17 cellular contexts compared by ENCODE assay signal in the genomic region with DNA sequence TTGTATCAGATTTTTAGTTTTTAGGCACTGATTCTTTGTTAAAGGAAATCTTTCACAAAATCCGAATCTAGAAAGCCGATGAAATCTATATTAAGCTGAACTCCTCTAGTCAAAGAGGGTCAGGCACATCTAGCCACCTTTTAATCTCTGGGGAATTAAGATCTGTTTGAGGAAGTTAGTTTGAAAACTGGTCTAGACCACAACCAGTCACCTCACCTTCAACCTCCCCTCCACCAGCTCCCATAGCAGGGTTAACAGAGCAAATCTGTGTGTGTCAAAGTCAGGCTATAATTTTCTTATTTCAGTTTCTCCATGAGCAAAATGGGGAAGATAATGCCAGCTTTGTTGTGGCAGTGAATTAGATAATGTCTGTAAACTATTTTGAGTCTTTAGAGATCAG.
DNase-seq lines count a peak whose midpoint lies in the region; ATAC-seq lines count a peak whose summit lies in the region.
"Had no signal": no experiment of that assay in that cellular context is flagged by ENCODE, and none has a peak within 500 bp of the region (broad histone marks: within the 10 kb centered on the region; RNA-seq: fewer than 3 reads in every experiment).

No MANE protein-coding gene starts in this region.

- DNase-seq in NCI-H1436 treated with DMSO at 0.1 percent for 48 hours (lab: John Stamatoyannopoulos, UW) (no peak), SKM-1 (lab: John Stamatoyannopoulos, UW; ENCODE audit: unreplicated experiment) (no peak), AG08396 (ENCODE audit: low spot score) (no peak)
- DNase-seq: Calu3; CD4-positive, CD25-positive, alpha-beta regulatory T cell; DMS53; HFFc6; NCI-H1417; NCI-H1930; NCI-H446 treated with DMSO at 0.1 percent for 48 hours; T1000 had no signal

- H3K9me3 Mint-ChIP-seq in stimulated activated memory B cell treated with anti-CD40 and anti-IgM and Interleukin-4, amounts not matched to agents 10 μg/mL and 1 μg/mL and 100 μg/mL, for 72 hours = no peaks in the 10 kb centered on the region
- H3K9me3 Mint-ChIP-seq: HFFc6 had no signal

- peak overlapping the region; percentile 2 for H3K27ac ChIP-seq in HUES48 (ENCODE audit: low read depth, low read length)
- H3K27ac ChIP-seq: HL-60 had no signal

- no peaks in the 10 kb centered on the region for H3K27me3 ChIP-seq in HUES48 (ENCODE audit: control insufficient read depth, insufficient read depth, low read length)

- H3K9me3 ChIP-seq in HUES48 (ENCODE audit: control insufficient read depth, insufficient read depth, low read length) = no peaks in the 10 kb centered on the region

- H3K27ac Mint-ChIP-seq in stimulated activated memory B cell treated with anti-CD40 and anti-IgM and Interleukin-4, amounts not matched to agents 10 μg/mL and 1 μg/mL and 100 μg/mL, for 72 hours = no peak overlapping the region
- H3K27ac Mint-ChIP-seq: B cell; CD4-positive, CD25-positive, alpha-beta regulatory T cell; HFFc6 had no signal

- ATAC-seq in GM18909 (IDR thresholded peaks at IDR 0.05; ENCODE audit: poor library complexity, unreplicated experiment) = peak; percentile 50
- ATAC-seq in HG03159 (IDR thresholded peaks at IDR 0.05; ENCODE audit: unreplicated experiment) = peak; percentile 66
- peak; percentile 54 for ATAC-seq in stimulated activated memory B cell treated with anti-CD40 and anti-IgM and Interleukin-4, amounts not matched to agents 10 μg/mL and 1 μg/mL and 100 μg/mL, for 72 hours

- H3K36me3 ChIP-seq in HUES48 (ENCODE audit: control insufficient read depth, insufficient read depth, low read length) = no peaks in the 10 kb centered on the region

- H3K4me3 Mint-ChIP-seq in stimulated activated memory B cell treated with anti-CD40 and anti-IgM and Interleukin-4, amounts not matched to agents 10 μg/mL and 1 μg/mL and 100 μg/mL, for 72 hours = no peak overlapping the region
- H3K4me3 Mint-ChIP-seq: B cell; CD4-positive, CD25-positive, alpha-beta regulatory T cell; HFFc6 had no signal

- no peaks in the 10 kb centered on the region for H3K4me1 Mint-ChIP-seq in stimulated activated memory B cell treated with anti-CD40 and anti-IgM and Interleukin-4, amounts not matched to agents 10 μg/mL and 1 μg/mL and 100 μg/mL, for 72 hours
- H3K4me1 Mint-ChIP-seq: B cell; CD4-positive, CD25-positive, alpha-beta regulatory T cell had no signal

- no peak overlapping the region for H3K9ac ChIP-seq in HUES48 (ENCODE audit: low read depth, low read length)

- no peak overlapping the region for H3K4me3 ChIP-seq in HUES48 (ENCODE audit: low read depth, low read length)

- H3K36me3 Mint-ChIP-seq in stimulated activated memory B cell treated with anti-CD40 and anti-IgM and Interleukin-4, amounts not matched to agents 10 μg/mL and 1 μg/mL and 100 μg/mL, for 72 hours = no peaks in the 10 kb centered on the region
- H3K36me3 Mint-ChIP-seq: CD4-positive, CD25-positive, alpha-beta regulatory T cell had no signal

- H3K27me3 Mint-ChIP-seq in stimulated activated memory B cell treated with anti-CD40 and anti-IgM and Interleukin-4, amounts not matched to agents 10 μg/mL and 1 μg/mL and 100 μg/mL, for 72 hours = no peaks in the 10 kb centered on the region
- H3K27me3 Mint-ChIP-seq: B cell; CD4-positive, CD25-positive, alpha-beta regulatory T cell had no signal

- peaks cover 10% of the 10 kb centered on the region for H3K4me1 ChIP-seq in HUES48 (ENCODE audit: control insufficient read depth, insufficient read depth, low read length)
